8 cellular contexts compared by ENCODE assay signal in genomic region chr12:20392339-20392738, GRCh38.
"Had no signal": no experiment of that assay in that cellular context is flagged by ENCODE, and none has a peak within 500 bp of the region (broad histone marks: within the 10 kb centered on the region; RNA-seq: fewer than 3 reads in every experiment).

No MANE protein-coding gene starts in this region.

- DNase-seq: H9, HCEC 1CT, HFFc6, KBM-7 had no signal

- H3K4me3 ChIP-seq: GM23338 had no signal

- H3K27ac ChIP-seq: HL-60 had no signal

- H3K9me3 Mint-ChIP-seq: H9, HFFc6 had no signal

- H3K4me3 Mint-ChIP-seq: GM23338, H9, HFFc6, IgD-negative memory B cell had no signal

- H3K27me3 Mint-ChIP-seq: IgD-negative memory B cell had no signal

- H3K27ac Mint-ChIP-seq: GM23338, HFFc6, IgD-negative memory B cell had no signal

- ATAC-seq: GM23338, HepG2 had no signal
